1 cellular context compared by ENCODE assay signal in genomic region chr12:93019911-93020224, GRCh38.
TF ChIP-seq lines count a peak whose summit lies in the region.

No MANE protein-coding gene starts in this region.

TF ChIP-seq in HepG2, 621 proteins besides CTCF, POLR2A, EP300 and RAD21 (continues in another document):
- TF ChIP-seq ZNF136 (CRISPR knock-in tag; IDR thresholded peaks at IDR 0.05; ENCODE audit: low read depth) (no peak), ZNF121 (CRISPR knock-in tag; IDR thresholded peaks at IDR 0.05) (peak; percentile 39; the same call in 1 of the 2 replicates), TAF1 (CRISPR knock-in tag; IDR thresholded peaks at IDR 0.05) (peak; percentile 5; the same call in 1 of the 2 replicates), PHF5A (CRISPR knock-in tag; IDR thresholded peaks at IDR 0.05; ENCODE audit: low read depth, unreplicated experiment) (peak; percentile 32), TEAD3 (CRISPR knock-in tag; optimal IDR thresholded peaks at IDR 0.05; ENCODE audit: borderline replicate concordance) (peak; percentile 6), HDAC2 (CRISPR knock-in tag; IDR thresholded peaks at IDR 0.05) (peak; percentile 33), SSRP1 (CRISPR knock-in tag; IDR thresholded peaks at IDR 0.05) (0 out of 2 replicates have a peak, but pooled peaks have one; percentile 27), RARG (CRISPR knock-in tag; IDR thresholded peaks at IDR 0.05; ENCODE audit: low read depth) (no peak), GTF3A (CRISPR knock-in tag; conservative IDR thresholded peaks at IDR 0.05) (no peak), BRF2 (CRISPR knock-in tag; IDR thresholded peaks at IDR 0.05) (no peak), TARDBP (CRISPR knock-in tag; IDR thresholded peaks at IDR 0.05) (peak; percentile 36; the same call in 1 of the 2 replicates), ZNF205 (CRISPR knock-in tag; IDR thresholded peaks at IDR 0.05) (0 out of 2 replicates have a peak, but pooled peaks have one; percentile 20), KLF6 (CRISPR knock-in tag; IDR thresholded peaks at IDR 0.05) (0 out of 2 replicates have a peak, but pooled peaks have one; percentile 5), ZNF580 (CRISPR knock-in tag; IDR thresholded peaks at IDR 0.05; ENCODE audit: borderline replicate concordance, low read depth) (0 out of 2 replicates have a peak, but pooled peaks have one; percentile 17), ZNF556 (CRISPR knock-in tag; IDR thresholded peaks at IDR 0.05; ENCODE audit: borderline replicate concordance) (0 out of 2 replicates have a peak, but pooled peaks have one; percentile 35), NR2C2 (CRISPR knock-in tag; IDR thresholded peaks at IDR 0.05; ENCODE audit: borderline replicate concordance) (peak; percentile 2; the same call in 1 of the 2 replicates), STAG1 (CRISPR knock-in tag; IDR thresholded peaks at IDR 0.05) (0 out of 2 replicates have a peak, but pooled peaks have one; percentile 0), PCBP1 (IDR thresholded peaks at IDR 0.05; ENCODE audit: borderline replicate concordance, low read depth, low read length) (no peak), HBP1 (CRISPR knock-in tag; IDR thresholded peaks at IDR 0.05; ENCODE audit: low read depth) (peak; percentile 49; the same call in 1 of the 2 replicates), ZNF275 (CRISPR knock-in tag; IDR thresholded peaks at IDR 0.05; ENCODE audit: borderline replicate concordance) (0 out of 2 replicates have a peak, but pooled peaks have one; percentile 6), SETDB1 (CRISPR knock-in tag; IDR thresholded peaks at IDR 0.05; ENCODE audit: borderline replicate concordance) (no peak), HNF4G (IDR thresholded peaks at IDR 0.05; ENCODE audit: borderline replicate concordance, low read depth, low read length) (peak; percentile 21; the same call in 1 of the 2 replicates), HNF4G (CRISPR knock-in tag; IDR thresholded peaks at IDR 0.05; ENCODE audit: borderline replicate concordance, low read depth) (no peak), PRDM10 (CRISPR knock-in tag; IDR thresholded peaks at IDR 0.05; ENCODE audit: low read depth) (peak; percentile 43; the same call in 1 of the 2 replicates), ZHX1 (CRISPR knock-in tag; IDR thresholded peaks at IDR 0.05; ENCODE audit: low read depth) (0 out of 2 replicates have a peak, but pooled peaks have one; percentile 23), RBFOX2 (IDR thresholded peaks at IDR 0.05; ENCODE audit: low read depth, low read length) (peak; percentile 56), NFAT5 (CRISPR knock-in tag; IDR thresholded peaks at IDR 0.05) (no peak), THRA (CRISPR knock-in tag; IDR thresholded peaks at IDR 0.05; ENCODE audit: borderline replicate concordance) (no peak), BORCS8-MEF2B (CRISPR knock-in tag; IDR thresholded peaks at IDR 0.05) (peak; percentile 11; the same call in 1 of the 2 replicates), FIP1L1 (IDR thresholded peaks at IDR 0.05; ENCODE audit: borderline replicate concordance, insufficient read depth, low read depth, low read length) (0 out of 2 replicates have a peak, but pooled peaks have one; percentile 48), ZNF691 (CRISPR knock-in tag; IDR thresholded peaks at IDR 0.05; ENCODE audit: borderline replicate concordance, low read depth) (0 out of 2 replicates have a peak, but pooled peaks have one; percentile 12), ZNF713 (CRISPR knock-in tag; IDR thresholded peaks at IDR 0.05) (no peak), HNF4A (CRISPR knock-in tag; IDR thresholded peaks at IDR 0.05) (peak; percentile 55), ZNF597 (CRISPR knock-in tag; IDR thresholded peaks at IDR 0.05) (no peak)
